In the genomic region with DNA sequence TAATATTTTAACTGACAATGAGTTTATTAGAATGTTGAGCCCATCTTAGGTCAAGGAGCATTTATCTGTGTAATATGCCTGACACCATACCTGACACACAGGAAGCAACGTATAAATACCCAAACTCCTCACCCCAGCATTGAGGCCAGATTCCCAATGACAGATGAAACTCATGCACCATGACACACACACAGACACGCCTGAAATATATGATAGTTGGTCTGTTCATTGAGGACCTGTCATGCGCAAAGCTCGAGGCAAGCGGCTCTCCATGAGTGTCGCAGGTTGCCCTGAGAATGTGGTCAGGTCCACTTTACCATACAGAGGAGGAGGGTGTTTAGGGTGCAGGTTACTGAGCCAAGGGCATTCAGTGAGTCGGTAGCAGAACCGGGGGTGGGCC, we compare ENCODE assay signal across 17 cellular contexts.
A peak's percentile ranks its signal among the peaks of the same experiment; 100 is the strongest.
DNase-seq lines count a peak whose midpoint lies in the region; ATAC-seq and TF ChIP-seq lines count a peak whose summit lies in the region.
"Had no signal": no experiment of that assay in that cellular context is flagged by ENCODE, and none has a peak within 500 bp of the region (broad histone marks: within the 10 kb centered on the region; RNA-seq: fewer than 3 reads in every experiment).

No MANE protein-coding gene starts in this region.

- no peak overlapping the region for H2BK120ac ChIP-seq in neuronal stem cell (ENCODE audit: low read depth, low read length)

- intact Hi-C loops in left ventricle myocardium inferior (cut with micrococcal nuclease), result loop anchor here (10.0 kb wide), 1 partner anchor 62 kb away; a partner anchor contains a TSS
- intact Hi-C loops in Right ventricle myocardium superior (cut with DNase I), result loop anchor here (10.0 kb wide), 1 partner anchor 62 kb away; a partner anchor contains a TSS

- H3K4me3 ChIP-seq in left ventricle myocardium inferior (no peak overlapping the region), iPS DF 6.9 (ENCODE audit: low read length) (no peak overlapping the region), neuronal stem cell (ENCODE audit: low read length in 2 of 2) (no peak overlapping the region)

- peaks cover 100% of the 10 kb centered on the region for H3K4me1 ChIP-seq in left ventricle myocardium inferior
- H3K4me1 ChIP-seq in iPS DF 6.9 (ENCODE audit: control insufficient read depth, insufficient read depth, low read length), result peaks cover 17% of the 10 kb centered on the region
- peaks cover 24 to 26% of the 10 kb centered on the region in 2 donors for H3K4me1 ChIP-seq in neuronal stem cell (ENCODE audit: control insufficient read depth in 2 of 2, insufficient read depth in 1 of 2, low read depth in 1 of 2, low read length in 2 of 2)

- no CpG with 5 or more reads among the region's 8 CpGs for WGBS in iPS DF 6.9 (ENCODE audit: insufficient coverage, insufficient read length)
- no CpG with 5 or more reads among the region's 8 CpGs for WGBS in neuronal stem cell (ENCODE audit: extremely low coverage in 2 of 2, insufficient read length in 2 of 2, insufficient replicate concordance in 1 of 2), 2 donors

- no peak overlapping the region for H3K27ac Mint-ChIP-seq in activated T-cell treated with anti-CD3 and anti-CD28 coated beads, Interleukin-2, amount 50 U/mL, for 24 hours
- H3K27ac Mint-ChIP-seq: activated naive CD8-positive, alpha-beta T cell treated with anti-CD3 and anti-CD28 coated beads for 36 hours; CD4-positive, alpha-beta T cell; stimulated activated naive CD8-positive, alpha-beta T cell treated with anti-CD3 and anti-CD28 coated beads, Interleukin-15, Interleukin-2, amounts not matched to agents 100 ng/mL and 50 ng/mL, for 24 hours had no signal

- H2BK12ac ChIP-seq in neuronal stem cell (ENCODE audit: low read length), result peak overlapping the region; percentile 78

- no peak for TF ChIP-seq CTCF in left ventricle myocardium inferior (IDR thresholded peaks at IDR 0.05; ENCODE audit: borderline replicate concordance)

- no peaks in the 10 kb centered on the region for H3K79me1 ChIP-seq in neuronal stem cell (ENCODE audit: low read depth, low read length)

- H4K91ac ChIP-seq in neuronal stem cell (ENCODE audit: low read depth, low read length, poor library complexity), result peak overlapping the region; percentile 66

- H3K36me3 ChIP-seq in left ventricle myocardium inferior (no peaks in the 10 kb centered on the region), iPS DF 6.9 (ENCODE audit: control insufficient read depth, insufficient read depth, low read length) (no peaks in the 10 kb centered on the region), neuronal stem cell (replicated peaks in 1 of 2; ENCODE audit: control insufficient read depth in 2 of 2, insufficient read depth in 2 of 2, low read length in 2 of 2) (no peaks in the 10 kb centered on the region)

- H2BK5ac ChIP-seq in neuronal stem cell (ENCODE audit: low read length), result no peak overlapping the region

- H3K14ac ChIP-seq in neuronal stem cell (ENCODE audit: low read length), result no peak overlapping the region

- no peak overlapping the region for H3K4ac ChIP-seq in neuronal stem cell (ENCODE audit: low read length)

- no peak for ATAC-seq in Right ventricle myocardium superior (ENCODE audit: poor library complexity)
- no peak for ATAC-seq in HG03280 (IDR thresholded peaks at IDR 0.05; ENCODE audit: unreplicated experiment)
- no peak for ATAC-seq in HG02642 (IDR thresholded peaks at IDR 0.05; ENCODE audit: poor library complexity, unreplicated experiment)
- ATAC-seq: HCT116 had no signal

- DNase-seq in left ventricle myocardium inferior, result no peak
- no peak for DNase-seq in Right ventricle myocardium superior
- no peak for DNase-seq in iPS DF 6.9 (ENCODE audit: low read depth, low spot score)
- no peak for DNase-seq in neuronal stem cell (ENCODE audit: low spot score)
- no peak for DNase-seq in activated T-cell treated with anti-CD3 and anti-CD28 coated beads, Interleukin-2, amount 50 U/mL, for 24 hours
- DNase-seq in NCI-H2029 (lab: John Stamatoyannopoulos, UW), result no peak
- DNase-seq: activated CD4-positive, alpha-beta T cell treated with anti-CD3 and anti-CD28 coated beads for 48 hours; activated naive CD8-positive, alpha-beta T cell treated with anti-CD3 and anti-CD28 coated beads for 36 hours; CD4-positive, alpha-beta T cell; cerebellar nuclear complex; NCI-H1105; NK-92 treated with Interleukin-12 subunit alpha and Interleukin-12 subunit beta, amount 100 ng/mL, for 24 hours had no signal

- H2AK5ac ChIP-seq in neuronal stem cell (ENCODE audit: low read depth, low read length), result peak overlapping the region; percentile 48

- peak overlapping the region; percentile 76 for H3K18ac ChIP-seq in neuronal stem cell (ENCODE audit: low read length)

- H2BK15ac ChIP-seq in neuronal stem cell (ENCODE audit: low read length), result peak overlapping the region; percentile 84

- peak overlapping the region; percentile 88 for H2AFZ ChIP-seq in neuronal stem cell (ENCODE audit: low read length)

- H3K36me3 Mint-ChIP-seq in activated T-cell treated with anti-CD3 and anti-CD28 coated beads, Interleukin-2, amount 50 U/mL, for 24 hours (ENCODE audit: low read depth), result peaks cover 23% of the 10 kb centered on the region

- H3K9me3 ChIP-seq in left ventricle myocardium inferior (replicated peaks) (no peaks in the 10 kb centered on the region), iPS DF 6.9 (ENCODE audit: control insufficient read depth, insufficient read depth, low read length) (no peaks in the 10 kb centered on the region), neuronal stem cell (replicated peaks in 1 of 2; ENCODE audit: control insufficient read depth in 2 of 2, insufficient read depth in 1 of 2, low read depth in 1 of 2, low read length in 2 of 2) (no peaks in the 10 kb centered on the region)

- H3K27me3 Mint-ChIP-seq in activated T-cell treated with anti-CD3 and anti-CD28 coated beads, Interleukin-2, amount 50 U/mL, for 24 hours, result no peaks in the 10 kb centered on the region
- H3K27me3 Mint-ChIP-seq: CD4-positive, alpha-beta T cell had no signal

- H3K9ac ChIP-seq in neuronal stem cell (ENCODE audit: low read depth, low read length, poor library complexity), result no peak overlapping the region
- H3K9ac ChIP-seq: KMS-11 had no signal

- no peak overlapping the region for H3K4me2 ChIP-seq in neuronal stem cell (ENCODE audit: insufficient read depth, low read length, poor library complexity, severe bottlenecking)
- H3K4me2 ChIP-seq: KMS-11 had no signal

- H3K27me3 ChIP-seq in left ventricle myocardium inferior (ENCODE audit: low read depth) (no peaks in the 10 kb centered on the region), iPS DF 6.9 (ENCODE audit: control insufficient read depth, insufficient read depth, low read length) (no peaks in the 10 kb centered on the region), neuronal stem cell (ENCODE audit: control insufficient read depth in 3 of 3, insufficient read depth in 3 of 3, low read depth in 1 of 3, low read length in 3 of 3) (no peaks in the 10 kb centered on the region)

- no peaks in the 10 kb centered on the region for H3K9me3 Mint-ChIP-seq in activated T-cell treated with anti-CD3 and anti-CD28 coated beads, Interleukin-2, amount 50 U/mL, for 24 hours
- H3K9me3 Mint-ChIP-seq: activated naive CD8-positive, alpha-beta T cell treated with anti-CD3 and anti-CD28 coated beads for 36 hours; CD4-positive, alpha-beta T cell; stimulated activated naive CD8-positive, alpha-beta T cell treated with anti-CD3 and anti-CD28 coated beads, Interleukin-15, Interleukin-2, amounts not matched to agents 100 ng/mL and 50 ng/mL, for 24 hours had no signal

- H3K4me3 Mint-ChIP-seq in activated T-cell treated with anti-CD3 and anti-CD28 coated beads, Interleukin-2, amount 50 U/mL, for 24 hours, result no peak overlapping the region
- H3K4me3 Mint-ChIP-seq: activated naive CD8-positive, alpha-beta T cell treated with anti-CD3 and anti-CD28 coated beads for 36 hours; CD4-positive, alpha-beta T cell; stimulated activated naive CD8-positive, alpha-beta T cell treated with anti-CD3 and anti-CD28 coated beads, Interleukin-15, Interleukin-2, amounts not matched to agents 100 ng/mL and 50 ng/mL, for 24 hours had no signal

- H3K23ac ChIP-seq in neuronal stem cell (ENCODE audit: low read depth, low read length, poor library complexity), result no peak overlapping the region

- H3K4me1 Mint-ChIP-seq in activated T-cell treated with anti-CD3 and anti-CD28 coated beads, Interleukin-2, amount 50 U/mL, for 24 hours (ENCODE audit: low read depth), result peaks cover 70% of the 10 kb centered on the region

- H4K8ac ChIP-seq in neuronal stem cell (ENCODE audit: low read depth, low read length), result no peak overlapping the region

- peak overlapping the region; percentile 80 for H3K27ac ChIP-seq in left ventricle myocardium inferior (replicated peaks)
- H3K27ac ChIP-seq in iPS DF 6.9 (ENCODE audit: low read length), result peak overlapping the region; percentile 41
- H3K27ac ChIP-seq in neuronal stem cell (replicated peaks; ENCODE audit: low read length), result peak overlapping the region; percentile 67
- H3K27ac ChIP-seq: KMS-11 had no signal
